25 cellular contexts compared by ENCODE assay signal in the genomic region with DNA sequence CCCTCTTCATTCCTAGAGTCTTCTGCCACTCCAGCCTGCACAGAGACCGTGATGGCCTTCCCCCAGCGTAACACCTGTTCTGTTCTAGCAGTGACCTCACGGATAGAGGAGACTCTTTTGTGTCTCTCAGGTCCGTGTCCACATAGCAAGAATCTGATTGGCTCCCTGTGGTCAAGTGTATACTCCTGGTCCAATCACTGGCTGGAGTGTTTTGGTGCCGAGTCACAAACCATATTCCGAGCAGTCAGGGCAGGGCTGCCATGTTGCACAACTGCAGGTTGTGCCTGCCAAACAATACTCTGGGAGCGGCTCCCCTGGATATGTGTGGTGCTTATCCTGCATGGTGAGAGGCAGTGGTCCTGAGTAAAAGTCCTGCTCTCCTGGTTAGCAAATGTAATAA.
"Had no signal": no experiment of that assay in that cellular context is flagged by ENCODE, and none has a peak within 500 bp of the region (broad histone marks: within the 10 kb centered on the region; RNA-seq: fewer than 3 reads in every experiment).

No MANE protein-coding gene starts in this region.

- H3K4me1 ChIP-seq: prostate gland had no signal

- H3K9me3 Mint-ChIP-seq: natural killer cell had no signal

- H3K27me3 Mint-ChIP-seq: activated CD8-positive, alpha-beta T cell treated with anti-CD3 and anti-CD28 coated beads for 36 hours had no signal

- H3K27ac ChIP-seq: brain microvascular endothelial cell, coronary artery, lower lobe of right lung, prostate gland, right atrium auricular region, thyroid gland, upper lobe of right lung had no signal

- H3K36me3 Mint-ChIP-seq: natural killer cell had no signal

- H3K27ac Mint-ChIP-seq: activated CD4-positive, alpha-beta T cell treated with anti-CD3 and anti-CD28 coated beads, Interleukin-2, amount 10 ng/mL, durations not matched to agents 24 days and 14 days; activated CD8-positive, alpha-beta memory T cell treated with anti-CD3 and anti-CD28 coated beads, Interleukin-2, amount 10 ng/mL, durations not matched to agents 7 days and 5 days; activated CD8-positive, alpha-beta T cell treated with anti-CD3 and anti-CD28 coated beads for 36 hours; natural killer cell; stimulated activated naive CD8-positive, alpha-beta T cell treated with anti-CD3 and anti-CD28 coated beads, Interleukin-15, Interleukin-2, amounts not matched to agents 100 ng/mL and 50 ng/mL, for 24 hours had no signal

- H3K4me3 Mint-ChIP-seq: activated CD4-positive, alpha-beta T cell treated with anti-CD3 and anti-CD28 coated beads, Interleukin-2, amount 10 ng/mL, durations not matched to agents 24 days and 14 days; activated CD8-positive, alpha-beta memory T cell treated with anti-CD3 and anti-CD28 coated beads, Interleukin-2, amount 10 ng/mL, durations not matched to agents 7 days and 5 days; activated CD8-positive, alpha-beta T cell treated with anti-CD3 and anti-CD28 coated beads for 36 hours; natural killer cell; stimulated activated naive CD8-positive, alpha-beta T cell treated with anti-CD3 and anti-CD28 coated beads, Interleukin-15, Interleukin-2, amounts not matched to agents 100 ng/mL and 50 ng/mL, for 24 hours had no signal

- DNase-seq: activated CD8-positive, alpha-beta memory T cell treated with anti-CD3 and anti-CD28 coated beads, Interleukin-2, amount 10 ng/mL, durations not matched to agents 7 days and 5 days; activated CD8-positive, alpha-beta T cell treated with anti-CD3 and anti-CD28 coated beads for 36 hours; activated effector memory CD4-positive, alpha-beta T cell treated with anti-CD3 and anti-CD28 coated beads, Interleukin-2, amount 50 U/mL, for 16 hours; activated naive CD4-positive, alpha-beta T cell treated with anti-CD3 and anti-CD28 coated beads, Interleukin-2, amount 50 U/mL, for 16 hours; activated T-cell treated with anti-CD3 and anti-CD28 coated beads for 4 hours; aorta; brain microvascular endothelial cell; cerebellar nuclear complex; erythroblast; head of caudate nucleus; hypothalamus; lower lobe of right lung; natural killer cell; stimulated activated CD4-positive, alpha-beta T cell treated with anti-CD3 and anti-CD28 coated beads, Interleukin-1b, Interleukin-23, amount 100 ng/mL, for 48 hours; substantia nigra; thyroid gland; upper lobe of right lung had no signal

- H3K36me3 ChIP-seq: brain microvascular endothelial cell, lower lobe of right lung, prostate gland, right atrium auricular region, thyroid gland, upper lobe of right lung had no signal

- ATAC-seq: activated CD8-positive, alpha-beta memory T cell treated with anti-CD3 and anti-CD28 coated beads, Interleukin-2, amount 10 ng/mL, durations not matched to agents 7 days and 5 days; left lobe of liver; natural killer cell; SK-N-SH treated with all-trans-retinoic acid at 6 μM for 48 hours; upper lobe of right lung had no signal

- H3K27me3 ChIP-seq: brain microvascular endothelial cell, right atrium auricular region, thyroid gland, upper lobe of right lung had no signal

- H3K4me3 ChIP-seq: coronary artery, lower lobe of right lung, prostate gland, right atrium auricular region, thyroid gland, upper lobe of right lung had no signal

- FAIRE-seq: keratinocyte had no signal

- H3K9me3 ChIP-seq: lower lobe of right lung, prostate gland, right atrium auricular region, thyroid gland, upper lobe of right lung had no signal
